ENCODE assay signal across 1 cellular context in the genomic region with DNA sequence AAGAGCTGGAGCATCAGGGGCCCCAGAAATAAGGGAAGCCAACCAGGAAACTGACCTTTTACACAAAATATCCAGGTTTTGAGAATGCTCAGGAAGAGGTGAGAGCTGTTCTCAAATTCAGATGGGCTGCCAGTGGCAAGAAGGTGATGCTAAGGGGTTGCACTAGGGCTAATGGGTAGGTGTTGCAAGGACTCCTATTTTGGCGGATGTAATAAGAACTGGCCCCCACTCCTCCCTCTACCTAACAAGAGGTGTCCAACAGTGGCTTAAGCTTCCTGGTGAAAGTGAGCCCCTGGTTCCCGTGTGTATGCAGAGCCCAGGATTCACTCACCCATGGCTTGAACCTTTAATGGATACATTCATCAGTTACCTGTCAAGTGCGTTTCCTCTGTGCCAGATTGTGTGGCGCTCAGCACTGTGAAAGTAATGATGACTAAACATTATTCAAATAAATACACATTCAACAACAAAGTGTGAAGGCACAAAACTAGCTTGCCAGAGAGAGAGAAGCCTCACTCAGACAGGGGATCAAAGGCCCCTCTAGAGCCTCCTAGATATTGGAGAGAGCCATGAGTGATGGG.
TF ChIP-seq lines count a peak whose summit lies in the region.

No MANE protein-coding gene starts in this region.

TF ChIP-seq in HepG2, 621 proteins besides CTCF, POLR2A, EP300 and RAD21 (continued from another document):
- TF ChIP-seq, protein P1, sequence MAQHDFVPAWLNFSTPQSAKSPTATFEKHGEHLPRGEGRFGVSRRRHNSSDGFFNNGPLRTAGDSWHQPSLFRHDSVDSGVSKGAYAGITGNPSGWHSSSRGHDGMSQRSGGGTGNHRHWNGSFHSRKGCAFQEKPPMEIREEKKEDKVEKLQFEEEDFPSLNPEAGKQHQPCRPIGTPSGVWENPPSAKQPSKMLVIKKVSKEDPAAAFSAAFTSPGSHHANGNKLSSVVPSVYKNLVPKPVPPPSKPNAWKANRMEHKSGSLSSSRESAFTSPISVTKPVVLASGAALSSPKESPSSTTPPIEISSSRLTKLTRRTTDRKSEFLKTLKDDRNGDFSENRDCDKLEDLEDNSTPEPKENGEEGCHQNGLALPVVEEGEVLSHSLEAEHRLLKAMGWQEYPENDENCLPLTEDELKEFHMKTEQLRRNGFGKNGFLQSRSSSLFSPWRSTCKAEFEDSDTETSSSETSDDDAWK (CRISPR knock-in tag; IDR thresholded peaks at IDR 0.05), result no peak
- TF ChIP-seq ZNF615 (CRISPR knock-in tag; IDR thresholded peaks at IDR 0.05; ENCODE audit: borderline replicate concordance) (no peak), MZF1 (CRISPR knock-in tag; IDR thresholded peaks at IDR 0.05; ENCODE audit: borderline replicate concordance) (no peak)
